In the genomic region with DNA sequence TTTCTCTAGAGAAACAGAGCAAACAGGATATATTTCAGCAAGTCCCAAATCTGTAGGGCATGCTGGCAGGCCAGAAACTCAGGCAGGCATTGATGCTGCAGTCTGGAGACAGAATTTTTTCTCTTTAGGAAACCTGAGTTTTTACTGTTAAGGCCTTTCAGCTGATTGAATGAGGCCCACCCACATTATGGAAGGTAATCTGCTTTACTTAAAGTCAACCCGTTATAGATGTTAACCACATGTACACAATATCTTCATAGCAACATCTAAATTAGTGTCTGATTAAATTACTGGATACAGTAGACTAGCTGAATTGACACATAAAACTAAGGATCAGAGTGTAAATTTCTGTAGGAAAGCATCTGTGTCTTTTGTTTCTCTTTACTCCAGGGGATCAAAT, we compare ENCODE assay signal across 26 cellular contexts.
"Had no signal": no experiment of that assay in that cellular context is flagged by ENCODE, and none has a peak within 500 bp of the region (broad histone marks: within the 10 kb centered on the region; RNA-seq: fewer than 3 reads in every experiment).

No MANE protein-coding gene starts in this region.

- H3K4me2 ChIP-seq: KMS-11, PC-9 had no signal

- H3K9ac ChIP-seq: KMS-11 had no signal

- H3K27me3 ChIP-seq: adrenal gland, breast epithelium, MG63 had no signal

- H3K36me3 ChIP-seq: adrenal gland, breast epithelium had no signal

- H3K4me3 Mint-ChIP-seq: activated CD8-positive, alpha-beta T cell treated with anti-CD3 and anti-CD28 coated beads, Interleukin-2, amount 10 ng/mL, durations not matched to agents 7 days and 5 days; activated naive CD8-positive, alpha-beta T cell treated with anti-CD3 and anti-CD28 coated beads, Interleukin-2, amount 10 ng/mL, durations not matched to agents 7 days and 5 days; T-helper 17 cell; WTC11 had no signal

- H3K36me3 Mint-ChIP-seq: activated naive CD8-positive, alpha-beta T cell treated with anti-CD3 and anti-CD28 coated beads, Interleukin-2, amount 10 ng/mL, durations not matched to agents 7 days and 5 days had no signal

- DNase-seq: activated CD4-positive, alpha-beta T cell treated with anti-CD3 and anti-CD28 coated beads for 48 hours; activated CD4-positive, alpha-beta T cell treated with anti-CD3 and anti-CD28 coated beads, Interleukin-2, amount 50 U/mL, for 4 hours; activated CD4-positive, CD25-positive, alpha-beta regulatory T cell treated with anti-CD3 and anti-CD28 coated beads, Interleukin-2, amount 50 U/mL, for 72 hours; activated CD8-positive, alpha-beta memory T cell treated with anti-CD3 and anti-CD28 coated beads, Interleukin-2, amount 50 U/mL, for 48 hours; activated CD8-positive, alpha-beta T cell treated with anti-CD3 and anti-CD28 coated beads, Interleukin-2, amount 10 ng/mL, durations not matched to agents 7 days and 5 days; activated naive CD4-positive, alpha-beta T cell treated with anti-CD3 and anti-CD28 coated beads, Interleukin-2, amount 50 U/mL, for 16 hours; activated naive CD8-positive, alpha-beta T cell treated with anti-CD3 and anti-CD28 coated beads, Interleukin-2, amount 10 ng/mL, durations not matched to agents 7 days and 5 days; activated T-cell treated with anti-CD3 and anti-CD28 coated beads, Interleukin-2, amount 50 U/mL, for 1 hour; adrenal gland; anterior cingulate cortex; caudate nucleus; MG63; MV-4-11; NCI-H1092 treated with DMSO at 0.1 percent for 48 hours; NCI-H1417 treated with DMSO at 0.1 percent for 48 hours; NCI-H1694; NCI-H2029; NCI-H345; NCI-H510A; NCI-H526 treated with DMSO at 0.1 percent for 48 hours; PC-9; T-helper 17 cell; T-helper 9 cell had no signal

- H3K9me3 ChIP-seq: adrenal gland, breast epithelium had no signal

- H3K4me3 ChIP-seq: adrenal gland, breast epithelium, MG63, PC-9 had no signal

- H2AFZ ChIP-seq: PC-9 had no signal

- ATAC-seq: activated CD8-positive, alpha-beta T cell treated with anti-CD3 and anti-CD28 coated beads, Interleukin-2, amount 10 ng/mL, durations not matched to agents 7 days and 5 days; T-helper 17 cell; WTC11 had no signal

- H3K27ac Mint-ChIP-seq: activated CD8-positive, alpha-beta T cell treated with anti-CD3 and anti-CD28 coated beads, Interleukin-2, amount 10 ng/mL, durations not matched to agents 7 days and 5 days; activated naive CD8-positive, alpha-beta T cell treated with anti-CD3 and anti-CD28 coated beads, Interleukin-2, amount 10 ng/mL, durations not matched to agents 7 days and 5 days; T-helper 17 cell; WTC11 had no signal

- H3K27me3 Mint-ChIP-seq: activated naive CD8-positive, alpha-beta T cell treated with anti-CD3 and anti-CD28 coated beads, Interleukin-2, amount 10 ng/mL, durations not matched to agents 7 days and 5 days; T-helper 17 cell had no signal

- H3K4me1 Mint-ChIP-seq: activated naive CD8-positive, alpha-beta T cell treated with anti-CD3 and anti-CD28 coated beads, Interleukin-2, amount 10 ng/mL, durations not matched to agents 7 days and 5 days; T-helper 17 cell had no signal

- H3K4me1 ChIP-seq: breast epithelium had no signal

- H3K27ac ChIP-seq: adrenal gland, breast epithelium, KMS-11, PC-9 had no signal
